In genomic region chr16:64406661-64407267, GRCh38 we compare ENCODE assay signal across 23 cellular contexts.
DNase-seq lines count a peak whose midpoint lies in the region; ATAC-seq and TF ChIP-seq lines count a peak whose summit lies in the region.
"Had no signal": no experiment of that assay in that cellular context is flagged by ENCODE, and none has a peak within 500 bp of the region (broad histone marks: within the 10 kb centered on the region; RNA-seq: fewer than 3 reads in every experiment).

No MANE protein-coding gene starts in this region.

- H3K4me3 ChIP-seq in WERI-Rb-1 (ENCODE audit: low read depth, low read length) (no peak overlapping the region; the same call in none of the 2 replicates), mucosa of descending colon (no peak overlapping the region), HAP-1 (no peak overlapping the region)
- H3K4me3 ChIP-seq: ovary, vagina had no signal

- intact Hi-C loops in mucosa of descending colon (cut with DNase I, micrococcal nuclease): no loop called here

- in situ Hi-C loops in HAP-1 (cut with MboI; ENCODE audit: low sequenced_read_pairs): no loop called here

- no peak for TF ChIP-seq CTCF in WERI-Rb-1 (IDR thresholded peaks at IDR 0.05; ENCODE audit: low read depth, low read length)
- TF ChIP-seq CTCF in mucosa of descending colon (IDR thresholded peaks at IDR 0.05): no peak

- DNase-seq in Ammon's horn (ENCODE audit: low spot score): peak; percentile 29
- peak; percentile 49 for DNase-seq in DMS53 treated with DMSO at 0.1 percent for 48 hours (lab: John Stamatoyannopoulos, UW; ENCODE audit: unreplicated experiment)
- DNase-seq in WERI-Rb-1: peak; percentile 54
- peak in 1 of 3 donors; percentile 27 for DNase-seq in mucosa of descending colon
- no peak for DNase-seq in C1 segment of cervical spinal cord (lab: John Stamatoyannopoulos, UW)
- DNase-seq in HAP-1 (ENCODE audit: low spot score in 2 of 2): no peak
- DNase-seq: activated B cell treated with CpG ODN at 0.5 μM for 24 hours; activated CD8-positive, alpha-beta memory T cell treated with anti-CD3 and anti-CD28 coated beads, Interleukin-2, amount 50 U/mL, for 4 hours; activated naive CD8-positive, alpha-beta T cell treated with anti-CD3 and anti-CD28 coated beads for 36 hours; midbrain; NCI-H1105 treated with DMSO at 0.1 percent for 48 hours; NCI-H2107; NCI-H774; ovary; Right ventricle myocardium superior; stimulated activated CD4-positive, alpha-beta T cell treated with anti-CD3 and anti-CD28 coated beads, Interleukin-4, amount 100 ng/mL, for 1 hour; SW 1271 had no signal

- H3K27me3 ChIP-seq in WERI-Rb-1 (ENCODE audit: insufficient read depth, low read depth, severe bottlenecking) (no peaks in the 10 kb centered on the region), HAP-1 (ENCODE audit: low read depth) (no peaks in the 10 kb centered on the region)
- H3K27me3 ChIP-seq: ovary, vagina had no signal

- ATAC-seq in mucosa of descending colon (peak; percentile 79), HG02610 (IDR thresholded peaks at IDR 0.05; ENCODE audit: unreplicated experiment) (no peak), HG03175 (IDR thresholded peaks at IDR 0.05; ENCODE audit: unreplicated experiment) (no peak)
- ATAC-seq: activated T-helper 17 cell treated with anti-CD3 and anti-CD28 coated beads, Interleukin-2, amount 50 U/mL, for 72 hours; natural killer cell treated with Interleukin-12 subunit alpha and Interleukin-12 subunit beta and Interleukin-15 and Interleukin-18, amount 100 ng/mL, for 72 hours; stimulated activated memory B cell treated with anti-CD40 and anti-IgM and Interleukin-4, amounts not matched to agents 10 μg/mL and 1 μg/mL and 100 μg/mL, for 72 hours had no signal

- H3K4me1 ChIP-seq in mucosa of descending colon (ENCODE audit: low read depth) (peaks cover 6% of the 10 kb centered on the region), HAP-1 (no peaks in the 10 kb centered on the region)
- H3K4me1 ChIP-seq: vagina had no signal

- H3K9me3 ChIP-seq in WERI-Rb-1 (ENCODE audit: severe bottlenecking): no peaks in the 10 kb centered on the region
- no peaks in the 10 kb centered on the region for H3K9me3 ChIP-seq in mucosa of descending colon
- H3K9me3 ChIP-seq in HAP-1: no peaks in the 10 kb centered on the region
- H3K9me3 ChIP-seq: ovary, vagina had no signal

- no peaks in the 10 kb centered on the region for H3K36me3 ChIP-seq in WERI-Rb-1
- no peaks in the 10 kb centered on the region for H3K36me3 ChIP-seq in mucosa of descending colon (ENCODE audit: low read depth)
- no peaks in the 10 kb centered on the region for H3K36me3 ChIP-seq in HAP-1 (replicated peaks)
- H3K36me3 ChIP-seq: ovary, vagina had no signal

- peak overlapping the region; percentile 55 for H3K27ac ChIP-seq in WERI-Rb-1
- H3K27ac ChIP-seq: ovary, vagina had no signal

Comparison
In these comparisons a context has a peak if more than half of its experiments do, and no peak if none do; other contexts are left out.
1. DNase-seq: peak in Ammon's horn (single experiment), DMS53 treated with DMSO at 0.1 percent for 48 hours (single experiment) and WERI-Rb-1 (single experiment); none in C1 segment of cervical spinal cord (0 of 14) and HAP-1 (0 of 2).